ENCODE assay signal across 14 cellular contexts in the genomic region with DNA sequence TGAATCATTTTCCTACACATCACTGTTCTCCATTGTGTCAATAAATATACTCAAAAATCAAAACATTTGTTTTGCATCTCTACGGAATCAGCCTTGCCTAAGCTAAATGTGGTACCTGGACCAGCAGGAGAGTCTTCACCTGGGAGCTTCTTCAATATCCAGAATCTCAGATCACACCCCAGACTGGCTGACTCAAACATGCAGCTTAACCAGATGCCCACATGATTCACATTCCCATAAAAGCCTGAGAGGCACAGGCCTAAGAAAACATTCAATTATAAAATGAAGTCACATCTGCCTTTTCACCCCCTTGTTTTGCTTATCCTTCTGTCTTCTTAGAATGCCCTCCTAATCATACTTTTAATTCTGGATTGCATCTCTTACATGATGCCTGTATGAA.
DNase-seq lines count a peak whose midpoint lies in the region; ATAC-seq and TF ChIP-seq lines count a peak whose summit lies in the region.
"Had no signal": no experiment of that assay in that cellular context is flagged by ENCODE, and none has a peak within 500 bp of the region (broad histone marks: within the 10 kb centered on the region; RNA-seq: fewer than 3 reads in every experiment).

No MANE protein-coding gene starts in this region.

- H3F3A ChIP-seq in SK-N-SH (replicated peaks; ENCODE audit: insufficient read depth): no peaks in the 10 kb centered on the region

- no peaks in the 10 kb centered on the region for H3K79me2 ChIP-seq in SK-N-SH (ENCODE audit: insufficient read depth)

- no peaks in the 10 kb centered on the region for H4K20me1 ChIP-seq in SK-N-SH (ENCODE audit: insufficient read depth)

- no peak overlapping the region for H3K9ac ChIP-seq in SK-N-SH

- no peak for TF ChIP-seq RAD21 in SK-N-SH (IDR thresholded peaks at IDR 0.05; ENCODE audit: low read length)

- WGBS in SK-N-SH (ENCODE audit: low lambda C conversion rate): 26% methylated on average over 1 of the region's 1 CpG

- H3K36me3 ChIP-seq in SK-N-SH (replicated peaks in 1 of 2; ENCODE audit: control insufficient read depth in 1 of 2, insufficient read depth in 2 of 2, low read length in 1 of 2) (no peaks in the 10 kb centered on the region), SJCRH30 (no peaks in the 10 kb centered on the region)

- H2AFZ ChIP-seq in SK-N-SH (ENCODE audit: low read depth): no peak overlapping the region

- CTCF ChIA-PET in SK-N-SH (lab: Yijun Ruan, JAX): interaction anchor here (0.9 to 1.0 kb wide), 2 partner anchors 13 to 34 kb away, joined by 3 read pairs; no protein-coding TSS in a partner anchor

- H3K27me3 ChIP-seq in SK-N-SH (ENCODE audit: insufficient read depth): no peaks in the 10 kb centered on the region
- no peaks in the 10 kb centered on the region for H3K27me3 ChIP-seq in SJCRH30

- no peaks in the 10 kb centered on the region for H3K9me2 ChIP-seq in SK-N-SH

- H3K27ac ChIP-seq in SK-N-SH (ENCODE audit: low read depth in 2 of 2, low read length in 1 of 2) (no peak overlapping the region), SJCRH30 (no peak overlapping the region)
- H3K27ac ChIP-seq: A549, C4-2B had no signal

- ATAC-seq in GM21526 (IDR thresholded peaks at IDR 0.05; ENCODE audit: low FRiP score, unreplicated experiment): no peak
- ATAC-seq: A549 had no signal

- H3K4me1 ChIP-seq in SK-N-SH (ENCODE audit: control insufficient read depth in 1 of 2, insufficient read depth in 2 of 2, low read depth in 1 of 2, low read length in 1 of 2) (no peaks in the 10 kb centered on the region), SJCRH30 (no peaks in the 10 kb centered on the region)
- H3K4me1 ChIP-seq: A549 had no signal

- DNase-seq in DMS 273 (lab: John Stamatoyannopoulos, UW; ENCODE audit: unreplicated experiment): peak; percentile 64
- DNase-seq in HT1080 (ENCODE audit: low read depth): peak; percentile 7
- DNase-seq in SK-N-SH: peak; percentile 1
- DNase-seq in islet precursor cell: peak; percentile 51
- no peak for DNase-seq in SJCRH30
- DNase-seq in activated CD8-positive, alpha-beta memory T cell treated with anti-CD3 and anti-CD28 coated beads, Interleukin-2, amount 50 U/mL, for 4 hours: no peak
- no peak for DNase-seq in NCI-H526 (lab: John Stamatoyannopoulos, UW)
- DNase-seq: HFFc6, Kasumi-1, NCI-H1105, NCI-H187 had no signal

- no peak overlapping the region for H3K4me3 ChIP-seq in SK-N-SH (ENCODE audit: low read depth in 2 of 2, low read length in 1 of 2)
- H3K4me3 ChIP-seq in SJCRH30: no peak overlapping the region
- H3K4me3 ChIP-seq: A549 had no signal

- POLR2A ChIA-PET in SK-N-SH (lab: Yijun Ruan, JAX): no interaction called here

- no peak overlapping the region for H3K4me2 ChIP-seq in SK-N-SH
- H3K4me2 ChIP-seq: A549 had no signal

- no peak for TF ChIP-seq CTCF in SK-N-SH (IDR thresholded peaks at IDR 0.05)

- TF ChIP-seq EP300 in SK-N-SH (IDR thresholded peaks at IDR 0.05; ENCODE audit: borderline replicate concordance in 1 of 2, low read depth in 1 of 2, low read length in 1 of 2): no peak

- H3K9me3 ChIP-seq in SK-N-SH: no peaks in the 10 kb centered on the region
- H3K9me3 ChIP-seq in SJCRH30 (replicated peaks): no peaks in the 10 kb centered on the region
- H3K9me3 ChIP-seq: A549 had no signal

TF ChIP-seq in SK-N-SH, 30 proteins besides CTCF, POLR2A, EP300 and RAD21:
- no peak for TF ChIP-seq POLR2AphosphoS5 (IDR thresholded peaks at IDR 0.05; ENCODE audit: low read depth, low read length)
- TF ChIP-seq, protein P1, sequence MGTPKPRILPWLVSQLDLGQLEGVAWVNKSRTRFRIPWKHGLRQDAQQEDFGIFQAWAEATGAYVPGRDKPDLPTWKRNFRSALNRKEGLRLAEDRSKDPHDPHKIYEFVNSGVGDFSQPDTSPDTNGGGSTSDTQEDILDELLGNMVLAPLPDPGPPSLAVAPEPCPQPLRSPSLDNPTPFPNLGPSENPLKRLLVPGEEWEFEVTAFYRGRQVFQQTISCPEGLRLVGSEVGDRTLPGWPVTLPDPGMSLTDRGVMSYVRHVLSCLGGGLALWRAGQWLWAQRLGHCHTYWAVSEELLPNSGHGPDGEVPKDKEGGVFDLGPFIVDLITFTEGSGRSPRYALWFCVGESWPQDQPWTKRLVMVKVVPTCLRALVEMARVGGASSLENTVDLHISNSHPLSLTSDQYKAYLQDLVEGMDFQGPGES (IDR thresholded peaks at IDR 0.05; ENCODE audit: low read depth, low read length): no peak
- no peak for TF ChIP-seq YY1 (IDR thresholded peaks at IDR 0.05; ENCODE audit: low read depth)
- no peak for TF ChIP-seq FOXM1 (IDR thresholded peaks at IDR 0.05; ENCODE audit: low read depth)
- no peak for TF ChIP-seq NRF1 (IDR thresholded peaks at IDR 0.05; ENCODE audit: low read depth, low read length)
- TF ChIP-seq TEAD4 (IDR thresholded peaks at IDR 0.05; ENCODE audit: borderline replicate concordance, insufficient read depth): no peak
- TF ChIP-seq SIN3A (IDR thresholded peaks at IDR 0.05; ENCODE audit: borderline replicate concordance, low read depth, low read length): no peak
- TF ChIP-seq, protein P2, sequence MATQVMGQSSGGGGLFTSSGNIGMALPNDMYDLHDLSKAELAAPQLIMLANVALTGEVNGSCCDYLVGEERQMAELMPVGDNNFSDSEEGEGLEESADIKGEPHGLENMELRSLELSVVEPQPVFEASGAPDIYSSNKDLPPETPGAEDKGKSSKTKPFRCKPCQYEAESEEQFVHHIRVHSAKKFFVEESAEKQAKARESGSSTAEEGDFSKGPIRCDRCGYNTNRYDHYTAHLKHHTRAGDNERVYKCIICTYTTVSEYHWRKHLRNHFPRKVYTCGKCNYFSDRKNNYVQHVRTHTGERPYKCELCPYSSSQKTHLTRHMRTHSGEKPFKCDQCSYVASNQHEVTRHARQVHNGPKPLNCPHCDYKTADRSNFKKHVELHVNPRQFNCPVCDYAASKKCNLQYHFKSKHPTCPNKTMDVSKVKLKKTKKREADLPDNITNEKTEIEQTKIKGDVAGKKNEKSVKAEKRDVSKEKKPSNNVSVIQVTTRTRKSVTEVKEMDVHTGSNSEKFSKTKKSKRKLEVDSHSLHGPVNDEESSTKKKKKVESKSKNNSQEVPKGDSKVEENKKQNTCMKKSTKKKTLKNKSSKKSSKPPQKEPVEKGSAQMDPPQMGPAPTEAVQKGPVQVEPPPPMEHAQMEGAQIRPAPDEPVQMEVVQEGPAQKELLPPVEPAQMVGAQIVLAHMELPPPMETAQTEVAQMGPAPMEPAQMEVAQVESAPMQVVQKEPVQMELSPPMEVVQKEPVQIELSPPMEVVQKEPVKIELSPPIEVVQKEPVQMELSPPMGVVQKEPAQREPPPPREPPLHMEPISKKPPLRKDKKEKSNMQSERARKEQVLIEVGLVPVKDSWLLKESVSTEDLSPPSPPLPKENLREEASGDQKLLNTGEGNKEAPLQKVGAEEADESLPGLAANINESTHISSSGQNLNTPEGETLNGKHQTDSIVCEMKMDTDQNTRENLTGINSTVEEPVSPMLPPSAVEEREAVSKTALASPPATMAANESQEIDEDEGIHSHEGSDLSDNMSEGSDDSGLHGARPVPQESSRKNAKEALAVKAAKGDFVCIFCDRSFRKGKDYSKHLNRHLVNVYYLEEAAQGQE (IDR thresholded peaks at IDR 0.05; ENCODE audit: low read depth, low read length): no peak
- TF ChIP-seq, protein P3, sequence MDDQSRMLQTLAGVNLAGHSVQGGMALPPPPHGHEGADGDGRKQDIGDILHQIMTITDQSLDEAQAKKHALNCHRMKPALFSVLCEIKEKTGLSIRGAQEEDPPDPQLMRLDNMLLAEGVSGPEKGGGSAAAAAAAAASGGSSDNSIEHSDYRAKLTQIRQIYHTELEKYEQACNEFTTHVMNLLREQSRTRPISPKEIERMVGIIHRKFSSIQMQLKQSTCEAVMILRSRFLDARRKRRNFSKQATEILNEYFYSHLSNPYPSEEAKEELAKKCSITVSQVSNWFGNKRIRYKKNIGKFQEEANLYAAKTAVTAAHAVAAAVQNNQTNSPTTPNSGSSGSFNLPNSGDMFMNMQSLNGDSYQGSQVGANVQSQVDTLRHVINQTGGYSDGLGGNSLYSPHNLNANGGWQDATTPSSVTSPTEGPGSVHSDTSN (IDR thresholded peaks at IDR 0.05): no peak
- TF ChIP-seq CHD2 (IDR thresholded peaks at IDR 0.05; ENCODE audit: low read length, partially characterized antibody): no peak
- TF ChIP-seq JUND (IDR thresholded peaks at IDR 0.05): no peak
- TF ChIP-seq TAF1 (IDR thresholded peaks at IDR 0.05; ENCODE audit: borderline replicate concordance, low read depth, low read length): no peak
- TF ChIP-seq GATA2 (CRISPR knock-in tag; IDR thresholded peaks at IDR 0.05): no peak
- no peak for TF ChIP-seq MEF2A (IDR thresholded peaks at IDR 0.05; ENCODE audit: borderline replicate concordance, low read depth)
- no peak for TF ChIP-seq EZH2phosphoT487 (IDR thresholded peaks at IDR 0.05; ENCODE audit: borderline replicate concordance, low read depth)
- no peak for TF ChIP-seq ELF1 (IDR thresholded peaks at IDR 0.05)
- no peak for TF ChIP-seq FOXJ3 (CRISPR knock-in tag; IDR thresholded peaks at IDR 0.05)
- no peak for TF ChIP-seq RXRA (IDR thresholded peaks at IDR 0.05; ENCODE audit: borderline replicate concordance, low read depth)
- TF ChIP-seq, protein P4, sequence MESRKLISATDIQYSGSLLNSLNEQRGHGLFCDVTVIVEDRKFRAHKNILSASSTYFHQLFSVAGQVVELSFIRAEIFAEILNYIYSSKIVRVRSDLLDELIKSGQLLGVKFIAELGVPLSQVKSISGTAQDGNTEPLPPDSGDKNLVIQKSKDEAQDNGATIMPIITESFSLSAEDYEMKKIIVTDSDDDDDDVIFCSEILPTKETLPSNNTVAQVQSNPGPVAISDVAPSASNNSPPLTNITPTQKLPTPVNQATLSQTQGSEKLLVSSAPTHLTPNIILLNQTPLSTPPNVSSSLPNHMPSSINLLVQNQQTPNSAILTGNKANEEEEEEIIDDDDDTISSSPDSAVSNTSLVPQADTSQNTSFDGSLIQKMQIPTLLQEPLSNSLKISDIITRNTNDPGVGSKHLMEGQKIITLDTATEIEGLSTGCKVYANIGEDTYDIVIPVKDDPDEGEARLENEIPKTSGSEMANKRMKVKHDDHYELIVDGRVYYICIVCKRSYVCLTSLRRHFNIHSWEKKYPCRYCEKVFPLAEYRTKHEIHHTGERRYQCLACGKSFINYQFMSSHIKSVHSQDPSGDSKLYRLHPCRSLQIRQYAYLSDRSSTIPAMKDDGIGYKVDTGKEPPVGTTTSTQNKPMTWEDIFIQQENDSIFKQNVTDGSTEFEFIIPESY (IDR thresholded peaks at IDR 0.05; ENCODE audit: borderline replicate concordance, low read depth): no peak
- TF ChIP-seq, protein P5, sequence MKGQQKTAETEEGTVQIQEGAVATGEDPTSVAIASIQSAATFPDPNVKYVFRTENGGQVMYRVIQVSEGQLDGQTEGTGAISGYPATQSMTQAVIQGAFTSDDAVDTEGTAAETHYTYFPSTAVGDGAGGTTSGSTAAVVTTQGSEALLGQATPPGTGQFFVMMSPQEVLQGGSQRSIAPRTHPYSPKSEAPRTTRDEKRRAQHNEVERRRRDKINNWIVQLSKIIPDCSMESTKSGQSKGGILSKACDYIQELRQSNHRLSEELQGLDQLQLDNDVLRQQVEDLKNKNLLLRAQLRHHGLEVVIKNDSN (IDR thresholded peaks at IDR 0.05; ENCODE audit: borderline replicate concordance, low read depth): no peak

Comparison
In these comparisons a context has a peak if more than half of its experiments do, and no peak if none do; other contexts are left out.
1. DNase-seq: peak in DMS 273 (single experiment), HT1080 (single experiment), SK-N-SH (single experiment) and islet precursor cell (single experiment); none in SJCRH30 (0 of 2), activated CD8-positive, alpha-beta memory T cell treated with anti-CD3 and anti-CD28 coated beads, Interleukin-2, amount 50 U/mL, for 4 hours (single experiment) and NCI-H526 (0 of 2).